In the genomic region with DNA sequence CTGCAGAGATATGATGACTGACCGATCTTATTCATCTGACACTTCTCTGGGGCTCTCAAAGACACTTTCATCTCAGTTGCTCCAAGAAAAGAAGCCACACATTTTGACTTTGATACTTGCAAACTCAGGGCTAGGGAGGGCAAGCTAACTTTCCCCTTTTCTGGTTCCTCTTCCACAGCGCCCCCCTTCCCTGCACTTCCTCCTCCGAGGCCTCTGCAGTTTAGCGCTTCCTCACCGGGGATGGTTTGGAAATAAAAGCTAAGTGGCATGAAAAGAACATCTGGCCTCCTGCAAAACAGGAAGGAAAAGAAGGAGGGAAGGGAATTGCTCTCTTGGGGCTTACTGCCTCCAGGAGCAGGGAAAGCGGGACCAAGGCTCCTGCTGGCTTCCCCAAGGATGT, we compare ENCODE assay signal across 1 cellular context.
A peak's percentile ranks its signal among the peaks of the same experiment; 100 is the strongest.
TF ChIP-seq lines count a peak whose summit lies in the region.

No MANE protein-coding gene starts in this region.

TF ChIP-seq in GM12878, 131 proteins besides CTCF, POLR2A, EP300 and RAD21:
- TF ChIP-seq MEF2A (IDR thresholded peaks at IDR 0.05; ENCODE audit: insufficient read depth, low read depth, low read length) (no peak), IKZF1 (conservative IDR thresholded peaks at IDR 0.05) (0 out of 2 replicates have a peak, but pooled peaks have one; percentile 22)
